Comparison of ENCODE assay signal across 18 cellular contexts in the genomic region with DNA sequence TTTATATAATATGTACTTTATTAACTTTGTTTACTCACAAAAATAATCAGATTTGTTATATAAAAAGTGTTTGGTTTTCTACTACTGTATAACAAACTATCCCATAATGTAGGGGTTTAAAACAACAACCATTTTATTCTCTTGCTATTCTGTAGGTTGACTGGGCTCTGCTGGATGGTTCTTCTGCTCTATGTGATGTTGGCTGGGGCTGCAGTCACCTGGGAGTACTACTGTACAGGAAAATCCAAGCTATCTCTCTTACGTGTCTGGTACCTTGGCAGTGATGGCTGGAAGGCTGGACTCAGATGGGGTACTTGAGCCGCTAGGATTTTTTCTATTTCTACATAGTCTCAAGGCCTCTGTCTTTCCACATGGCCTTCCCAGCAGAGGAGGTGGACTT. TPM values are rescaled to one million over a fixed set of nuclear protein-coding genes. Genes with fewer than 3 reads are reported as not detected.
DNase-seq lines count a peak whose midpoint lies in the region; ATAC-seq, FAIRE-seq and TF ChIP-seq lines count a peak whose summit lies in the region.
"Had no signal": no experiment of that assay in that cellular context is flagged by ENCODE, and none has a peak within 500 bp of the region (broad histone marks: within the 10 kb centered on the region; RNA-seq: fewer than 3 reads in every experiment).

No MANE protein-coding gene starts in this region.

- TF ChIP-seq EP300 in HepG2 (IDR thresholded peaks at IDR 0.05; ENCODE audit: low read depth in 2 of 2, low read length in 2 of 2) (no peak), HepG2 (CRISPR knock-in tag; IDR thresholded peaks at IDR 0.05; ENCODE audit: borderline replicate concordance) (no peak)

- H3K9me3 ChIP-seq in HepG2 (ENCODE audit: low read length) (peaks cover 8% of the 10 kb centered on the region; the same call in 1 of the 2 replicates), right lobe of liver (peaks cover 0 to 3% (median 0%) of the 10 kb centered on the region in 4 donors), PC-3 (ENCODE audit: low read length) (no peaks in the 10 kb centered on the region), smooth muscle cell (replicated peaks; ENCODE audit: low read depth) (no peaks in the 10 kb centered on the region)

- H2AFZ ChIP-seq in HepG2 (ENCODE audit: low read length) = no peak overlapping the region
- H2AFZ ChIP-seq in PC-3 (ENCODE audit: low read length) = 0 out of 2 replicates have a peak overlapping the region, but pooled peaks have one; percentile 2
- H2AFZ ChIP-seq in smooth muscle cell (ENCODE audit: low read depth) = no peak overlapping the region

- no peak for TF ChIP-seq RAD21 in HepG2 (CRISPR knock-in tag; IDR thresholded peaks at IDR 0.05)

- no peak overlapping the region for H3K4me2 ChIP-seq in HepG2 (ENCODE audit: low read depth, low read length)
- H3K4me2 ChIP-seq in PC-3 (ENCODE audit: low read length) = peak overlapping the region; percentile 63
- H3K4me2 ChIP-seq in smooth muscle cell = no peak overlapping the region
- H3K4me2 ChIP-seq: BLaER1 treated with 17β-estradiol and CSF1 and Interleukin-3, amounts not matched to agents 10 nM and 100 nM had no signal

- CTCF ChIA-PET in HepG2 (lab: Yijun Ruan, JAX; ENCODE audit: low intra/inter-chr PET ratio, low total read pairs) = no interaction called here
- CTCF ChIA-PET in PC-3 (lab: Charles Lee) = no interaction called here

- H3F3A ChIP-seq in PC-3 (ENCODE audit: low read length, unreplicated experiment) (peaks cover 10% of the 10 kb centered on the region), smooth muscle cell (ENCODE audit: low read depth) (no peaks in the 10 kb centered on the region)

- no peaks in the 10 kb centered on the region for H3K4me1 ChIP-seq in HepG2 (ENCODE audit: insufficient read depth, low read length)
- H3K4me1 ChIP-seq in right lobe of liver = no peaks in the 10 kb centered on the region
- peaks cover 23% of the 10 kb centered on the region for H3K4me1 ChIP-seq in PC-3 (ENCODE audit: insufficient read depth, low read length)
- H3K4me1 ChIP-seq in smooth muscle cell (ENCODE audit: low read depth) = no peaks in the 10 kb centered on the region

- in situ Hi-C loops in HepG2 (cut with HindIII; ENCODE audit: extremely low pct_ligation_motif_present, low pct_unique_long_range_greater_than_20kb) = no loop called here

- ATAC-seq in HepG2 (no peak), right lobe of liver (no peak), PC-3 (no peak)
- ATAC-seq: CD8-positive, alpha-beta T cell; GM12878 had no signal

- H3K27me3 ChIP-seq in HepG2 (ENCODE audit: control insufficient read depth in 1 of 2, insufficient read depth in 2 of 2, low read length in 2 of 2) (peaks cover 0 to 3% of the 10 kb centered on the region in 2 experiments; a peak in 2 of 5 replicates), right lobe of liver (no peaks in the 10 kb centered on the region), PC-3 (ENCODE audit: low read length) (no peaks in the 10 kb centered on the region), smooth muscle cell (ENCODE audit: low read depth) (no peaks in the 10 kb centered on the region), H7 (ENCODE audit: control insufficient read depth, insufficient read depth, low read length) (no peaks in the 10 kb centered on the region)
- H3K27me3 ChIP-seq: BLaER1 treated with 17β-estradiol and CSF1 and Interleukin-3, amounts not matched to agents 10 nM and 100 nM had no signal

- H3K79me2 ChIP-seq in HepG2 (ENCODE audit: insufficient read depth, low read length) (no peaks in the 10 kb centered on the region), PC-3 (ENCODE audit: low read length) (no peaks in the 10 kb centered on the region), smooth muscle cell (ENCODE audit: low read depth) (no peaks in the 10 kb centered on the region)

- H3K27ac ChIP-seq in HepG2 (ENCODE audit: extremely low read length, insufficient read depth, low read length) (no peak overlapping the region), right lobe of liver (no peak overlapping the region), PC-3 (ENCODE audit: low read length) (peak overlapping the region; percentile 96), smooth muscle cell (ENCODE audit: low read depth) (peak overlapping the region; percentile 40)
- H3K27ac ChIP-seq: BLaER1 treated with 17β-estradiol and CSF1 and Interleukin-3, amounts not matched to agents 10 nM and 100 nM had no signal

- no peak for FAIRE-seq in HepG2 (lab: Jason Lieb, UNC)
- FAIRE-seq: GM12878, HTR-8/SVneo had no signal

- TF ChIP-seq CTCF in HepG2 (CRISPR knock-in tag; IDR thresholded peaks at IDR 0.05) (no peak), right lobe of liver (IDR thresholded peaks at IDR 0.05) (no peak), PC-3 (conservative IDR thresholded peaks at IDR 0.05; ENCODE audit: low read depth, low read length) (no peak), smooth muscle cell (IDR thresholded peaks at IDR 0.05; ENCODE audit: borderline replicate concordance, insufficient read depth, poor library complexity, severe bottlenecking) (no peak)

- H3K9me2 ChIP-seq in PC-3 (replicated peaks; ENCODE audit: low read length) = no peaks in the 10 kb centered on the region

- 67% methylated on average over 2 of the region's 2 CpGs for WGBS in HepG2 (ENCODE audit: low lambda C conversion rate)
- 100% methylated on average over 2 of the region's 2 CpGs for WGBS in right lobe of liver (ENCODE audit: insufficient coverage, low coverage, low lambda C conversion rate, missing lambda C conversion rate)
- WGBS in smooth muscle cell (ENCODE audit: low lambda C conversion rate) = 100% methylated on average over 2 of the region's 2 CpGs

- no peaks in the 10 kb centered on the region for H3K36me3 ChIP-seq in HepG2 (replicated peaks in 1 of 2; ENCODE audit: control insufficient read depth in 1 of 2, insufficient read depth in 2 of 2, low read length in 2 of 2)
- H3K36me3 ChIP-seq in right lobe of liver = no peaks in the 10 kb centered on the region
- no peaks in the 10 kb centered on the region for H3K36me3 ChIP-seq in PC-3 (ENCODE audit: low read depth, low read length)
- H3K36me3 ChIP-seq in smooth muscle cell (ENCODE audit: low read depth) = no peaks in the 10 kb centered on the region
- H3K36me3 ChIP-seq in H7 (replicated peaks; ENCODE audit: control insufficient read depth, insufficient read depth, low read length) = no peaks in the 10 kb centered on the region
- H3K36me3 ChIP-seq: BLaER1 treated with 17β-estradiol and CSF1 and Interleukin-3, amounts not matched to agents 10 nM and 100 nM had no signal

- BruUV-seq in HepG2 (replicated peaks; lab: Mats Ljungman, UMichigan) = no TSS peak
- BruUV-seq in PC-3 (replicated peaks; lab: Mats Ljungman, UMichigan) = no TSS peak

- H3K4me3 ChIP-seq in HepG2 (replicated peaks in 1 of 3; ENCODE audit: insufficient read depth in 1 of 3, low read depth in 2 of 3, low read length in 3 of 3) = no peak overlapping the region
- H3K4me3 ChIP-seq in right lobe of liver = no peak overlapping the region
- peak overlapping the region; percentile 11 for H3K4me3 ChIP-seq in PC-3 (ENCODE audit: low read length)
- no peak overlapping the region for H3K4me3 ChIP-seq in smooth muscle cell
- H3K4me3 ChIP-seq in H7 (ENCODE audit: insufficient read depth, low read depth, low read length) = no peak overlapping the region
- H3K4me3 ChIP-seq: BLaER1 treated with 17β-estradiol and CSF1 and Interleukin-3, amounts not matched to agents 10 nM and 100 nM; GM12878 had no signal

- DNase-seq in HepG2 (ENCODE audit: low spot score) (no peak), right lobe of liver (no peak), PC-3 (no peak), smooth muscle cell (lab: John Stamatoyannopoulos, UW; ENCODE audit: unreplicated experiment) (no peak), SW 1271 (lab: John Stamatoyannopoulos, UW) (no peak), H7 (no peak)
- no peak for DNase-seq in NK-92 treated with Interleukin-12 subunit alpha and Interleukin-12 subunit beta, amount 100 ng/mL, for 24 hours (lab: John Stamatoyannopoulos, UW)
- DNase-seq: Calu3; CD8-positive, alpha-beta T cell; DMS 273 treated with DMSO at 0.1 percent for 48 hours; DMS53; DND-41; EL; HCEC 1CT; HFFc6 had no signal

- TF ChIP-seq POLR2A in HepG2 (IDR thresholded peaks at IDR 0.05; ENCODE audit: insufficient read depth in 1 of 2, low read depth in 2 of 2, low read length in 2 of 2) (no peak), right lobe of liver (IDR thresholded peaks at IDR 0.05) (no peak)

- POLR2A ChIA-PET in HepG2 (lab: Yijun Ruan, JAX) (no interaction called here), PC-3 (lab: Charles Lee; ENCODE audit: unreplicated experiment) (no interaction called here)

- H4K20me1 ChIP-seq in HepG2 (ENCODE audit: insufficient read depth, low read length) = no peaks in the 10 kb centered on the region
- H4K20me1 ChIP-seq in PC-3 (ENCODE audit: low read length) = no peaks in the 10 kb centered on the region
- H4K20me1 ChIP-seq in smooth muscle cell (ENCODE audit: low read depth) = no peaks in the 10 kb centered on the region
- H4K20me1 ChIP-seq: BLaER1 treated with 17β-estradiol and CSF1 and Interleukin-3, amounts not matched to agents 10 nM and 100 nM had no signal

- H3K9ac ChIP-seq in HepG2 (ENCODE audit: insufficient read depth, low read depth, low read length) (no peak overlapping the region), PC-3 (ENCODE audit: low read length) (peak overlapping the region; percentile 73), smooth muscle cell (ENCODE audit: low read depth) (no peak overlapping the region)
- H3K9ac ChIP-seq: BLaER1 treated with 17β-estradiol and CSF1 and Interleukin-3, amounts not matched to agents 10 nM and 100 nM had no signal

- intact Hi-C loops in HepG2 (cut with micrococcal nuclease; ENCODE audit: unreplicated experiment) (no loop called here), right lobe of liver (cut with DNase I) (no loop called here), PC-3 (cut with micrococcal nuclease) (no loop called here)

RNA-seq across cellular contexts. Expression of a gene that starts 44.0 kb away (rescaled TPM):
- 29.3 and 39.3 TPM in 2 replicates for total RNA-seq in HepG2 (2016; rRNA removed; fragmentation: Illumina TruSeq; extraction: Trizol)
- total RNA-seq in HepG2 (2016; cell fraction: cytosol; rRNA removed; fragmentation: Illumina TruSeq; extraction: Trizol; ENCODE audit: low read depth) = 4.9 and 5.0 TPM in 2 replicates
- total RNA-seq in HepG2 (2016; cell fraction: insoluble cytoplasmic fraction; rRNA removed; fragmentation: Illumina TruSeq; extraction: Trizol) = 28.5 and 36.6 TPM in 2 replicates
- 5.9 and 6.6 TPM in 2 replicates for total RNA-seq in HepG2 (2016; cell fraction: membrane; rRNA removed; fragmentation: Illumina TruSeq; extraction: Trizol)
- 33.6 and 38.5 TPM in 2 replicates for total RNA-seq in HepG2 (2016; cell fraction: nucleus; rRNA removed; fragmentation: Illumina TruSeq; extraction: Trizol)
- polyA plus RNA-seq in HepG2 (2011; rRNA removed) = 14.8 and 17.6 TPM in 2 replicates
- 6.1 and 9.3 TPM in 2 replicates for polyA plus RNA-seq in HepG2 (2011; cell fraction: cytosol; rRNA removed)
- 21.6 and 22.5 TPM in 2 replicates for polyA plus RNA-seq in HepG2 (2011; cell fraction: nucleus; rRNA removed)
- 11.2 and 13.1 TPM in 2 replicates for polyA plus RNA-seq in HepG2 (2012)
- polyA plus RNA-seq in HepG2 (2016; cell fraction: cytosol; fragmentation: Illumina TruSeq; extraction: Trizol; ENCODE audit: low read depth) = 0.72 and 0.75 TPM in 2 replicates
- 14.8 and 15.8 TPM in 2 replicates for polyA plus RNA-seq in HepG2 (2016; cell fraction: insoluble cytoplasmic fraction; fragmentation: Illumina TruSeq; extraction: Trizol; ENCODE audit: low read depth)
- 1.4 and 1.5 TPM in 2 replicates for polyA plus RNA-seq in HepG2 (2016; cell fraction: membrane; fragmentation: Illumina TruSeq; extraction: Trizol; ENCODE audit: low read depth)
- 28.2 and 31.8 TPM in 2 replicates for polyA plus RNA-seq in HepG2 (2016; cell fraction: nucleus; fragmentation: Illumina TruSeq; extraction: Trizol; ENCODE audit: insufficient read depth, low read depth)
- polyA minus RNA-seq in HepG2 (2011; rRNA and poly(A)+ RNA removed; ENCODE audit: low replicate concordance) = 16.4 and 17.3 TPM in 2 replicates
- 17.6 and 20.7 TPM in 2 replicates for polyA minus RNA-seq in HepG2 (2011; cell fraction: cytosol; rRNA and poly(A)+ RNA removed)
- 50.2 and 58.7 TPM in 2 replicates for polyA minus RNA-seq in HepG2 (2011; cell fraction: nucleus; rRNA and poly(A)+ RNA removed)
- total RNA-seq in right lobe of liver = 10 to 100 TPM; 14.0 to 22.8 (median 16.7) TPM
- 15.7 and 19.6 TPM in 2 replicates for total RNA-seq in PC-3 (2014; rRNA removed)
- 22.6 and 29.7 TPM in 2 replicates for total RNA-seq in smooth muscle cell
- 7.4 and 8.1 TPM in 2 replicates for polyA plus RNA-seq in smooth muscle cell
- total RNA-seq in H7 (2014; rRNA removed; shearing (Covaris generic)) = 13.1 and 18.7 TPM in 2 replicates

Comparison
In these comparisons a context has a peak if more than half of its experiments do, and no peak if none do; other contexts are left out.
1. H3K27ac ChIP-seq: peak in PC-3 (single experiment) and smooth muscle cell (single experiment); none in HepG2 (single experiment) and right lobe of liver (0 of 3).